In the genomic region with DNA sequence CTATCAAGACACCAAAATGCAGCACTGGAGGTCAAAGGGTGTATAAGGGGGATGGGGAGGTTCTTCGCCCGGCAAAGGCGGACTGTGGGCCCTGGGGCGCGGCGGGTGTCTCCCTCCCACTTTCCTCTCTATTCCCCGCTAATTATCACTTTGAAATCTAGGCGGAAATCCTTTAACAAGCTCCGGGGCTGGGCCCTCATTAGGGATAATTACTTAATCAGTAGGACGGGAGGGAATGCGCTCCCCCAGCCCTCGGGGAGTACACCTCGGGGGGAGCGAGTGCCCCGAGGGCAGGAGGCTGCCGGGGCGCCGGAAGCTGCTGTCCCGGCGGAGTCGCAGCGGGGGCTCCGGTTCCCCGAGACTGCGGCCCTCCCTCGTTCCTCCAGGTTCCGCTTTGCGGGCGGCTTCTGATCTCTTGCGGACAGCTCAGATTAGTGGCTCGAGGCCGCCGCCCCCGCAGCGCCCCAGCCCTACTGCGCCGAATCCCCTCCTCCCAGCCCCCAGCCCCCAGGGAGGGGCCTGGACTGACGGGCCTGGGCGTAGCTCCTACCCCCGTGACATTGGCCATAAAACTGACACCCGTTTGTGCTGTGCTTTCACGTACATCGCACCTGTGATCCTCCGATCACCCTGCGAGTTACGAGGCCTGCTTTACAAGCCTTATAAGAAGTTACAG, we compare ENCODE assay signal across 8 cellular contexts. TPM values are rescaled to one million over a fixed set of nuclear protein-coding genes. Genes with fewer than 3 reads are reported as not detected.
DNase-seq lines count a peak whose midpoint lies in the region; ATAC-seq and TF ChIP-seq lines count a peak whose summit lies in the region.

No MANE protein-coding gene starts in this region.

- no peak overlapping the region for H3T11ph ChIP-seq in H9 (ENCODE audit: low read length)

- H3K23me2 ChIP-seq in H9 (ENCODE audit: insufficient read length, low read depth, low read length, poor library complexity, severe bottlenecking), result peaks cover 5% of the 10 kb centered on the region

- H3K4me1 ChIP-seq in CD4-positive, CD25-positive, alpha-beta regulatory T cell (ENCODE audit: control insufficient read depth, insufficient read depth, low read length, poor library complexity, severe bottlenecking), result peaks cover 14% of the 10 kb centered on the region
- H3K4me1 ChIP-seq in H9 (ENCODE audit: insufficient read depth, low read length) (no peaks in the 10 kb centered on the region), neuronal stem cell (ENCODE audit: control insufficient read depth in 2 of 2, insufficient read depth in 1 of 2, low read depth in 1 of 2, low read length in 2 of 2) (peaks cover 2 to 11% of the 10 kb centered on the region in 2 donors), stomach smooth muscle (ENCODE audit: control insufficient read depth, insufficient read depth, low read length) (peaks cover 4% of the 10 kb centered on the region)

- no CpG with 5 or more reads among the region's 46 CpGs for WGBS in H9 (ENCODE audit: extremely low coverage, insufficient read length, low lambda C conversion rate)
- no CpG with 5 or more reads among the region's 46 CpGs for WGBS in neuronal stem cell (ENCODE audit: extremely low coverage in 2 of 2, insufficient read length in 2 of 2, insufficient replicate concordance in 1 of 2), 2 donors

- no peak overlapping the region for H2AK5ac ChIP-seq in H9 (ENCODE audit: insufficient read length, low read length)
- H2AK5ac ChIP-seq in neuronal stem cell (ENCODE audit: low read depth, low read length), result no peak overlapping the region

- H2AFZ ChIP-seq in H9 (ENCODE audit: low read length) (no peak overlapping the region), neuronal stem cell (ENCODE audit: low read length) (peak overlapping the region; percentile 73)

- H3K4ac ChIP-seq in H9 (ENCODE audit: low read depth, low read length) (no peak overlapping the region), neuronal stem cell (ENCODE audit: low read length) (no peak overlapping the region)

- peak; percentile 63 to 83 (median 71) for DNase-seq in CD4-positive, CD25-positive, alpha-beta regulatory T cell
- peak; percentile 77 for DNase-seq in H9
- peak; percentile 47 for DNase-seq in NOMO-1 treated with DMSO at 0.1 percent for 48 hours (lab: John Stamatoyannopoulos, UW; ENCODE audit: unreplicated experiment)
- DNase-seq in activated T-cell treated with anti-CD3 and anti-CD28 coated beads, Interleukin-2, amount 50 U/mL, for 48 hours, result peak; percentile 85 to 87
- peak; percentile 32 for DNase-seq in fibroblast of villous mesenchyme (ENCODE audit: low read depth)
- peak; percentile 53 for DNase-seq in neuronal stem cell (ENCODE audit: low spot score)
- no peak for DNase-seq in NCI-H128 (lab: John Stamatoyannopoulos, UW; ENCODE audit: unreplicated experiment)

- no peaks in the 10 kb centered on the region for H3K36me3 Mint-ChIP-seq in CD4-positive, CD25-positive, alpha-beta regulatory T cell
- H3K36me3 Mint-ChIP-seq in H9 (ENCODE audit: insufficient read depth in 1 of 3, low read depth in 3 of 3), result no peaks in the 10 kb centered on the region; a peak in 1 of 7 replicates

- H3K79me1 ChIP-seq in H9 (ENCODE audit: insufficient read depth, low read depth, low read length, poor library complexity, severe bottlenecking), result no peaks in the 10 kb centered on the region
- no peaks in the 10 kb centered on the region for H3K79me1 ChIP-seq in neuronal stem cell (ENCODE audit: low read depth, low read length)

- H3K36me3 ChIP-seq in CD4-positive, CD25-positive, alpha-beta regulatory T cell (ENCODE audit: control insufficient read depth, insufficient read depth, low read length), result no peaks in the 10 kb centered on the region
- no peaks in the 10 kb centered on the region for H3K36me3 ChIP-seq in neuronal stem cell (replicated peaks in 1 of 2; ENCODE audit: control insufficient read depth in 2 of 2, insufficient read depth in 2 of 2, low read length in 2 of 2)
- no peaks in the 10 kb centered on the region for H3K36me3 ChIP-seq in stomach smooth muscle (ENCODE audit: control insufficient read depth in 2 of 2, insufficient read depth in 2 of 2, low read length in 2 of 2)

- H3K4me3 Mint-ChIP-seq in CD4-positive, CD25-positive, alpha-beta regulatory T cell, result peak overlapping the region; percentile 84 to 90 (median 84)
- peak overlapping the region; percentile 59 to 72 for H3K4me3 Mint-ChIP-seq in H9

- H3K4me2 ChIP-seq in H9 (ENCODE audit: insufficient read depth, insufficient read length, low read length) (peak overlapping the region; percentile 44), neuronal stem cell (ENCODE audit: insufficient read depth, low read length, poor library complexity, severe bottlenecking) (peak overlapping the region; percentile 67)

- H3K27me3 ChIP-seq in CD4-positive, CD25-positive, alpha-beta regulatory T cell (ENCODE audit: control insufficient read depth, insufficient read depth, low read length), result peaks cover 12% of the 10 kb centered on the region
- H3K27me3 ChIP-seq in H9 (ENCODE audit: insufficient read depth, low read length) (no peaks in the 10 kb centered on the region; the same call in 1 of the 2 replicates), neuronal stem cell (ENCODE audit: control insufficient read depth in 3 of 3, insufficient read depth in 3 of 3, low read depth in 1 of 3, low read length in 3 of 3) (peaks cover 0 to 68% (median 3%) of the 10 kb centered on the region in 3 experiments), stomach smooth muscle (ENCODE audit: control insufficient read depth in 1 of 2, insufficient read depth in 2 of 2, low read length in 2 of 2) (peaks cover 24 to 26% of the 10 kb centered on the region in 2 donors)

- ATAC-seq in CD4-positive, CD25-positive, alpha-beta regulatory T cell (ENCODE audit: low read depth in 2 of 2), result peak; percentile 83 to 93

- no peaks in the 10 kb centered on the region for H3K79me2 ChIP-seq in H9 (ENCODE audit: insufficient read depth, low read length)

- H3K27ac Mint-ChIP-seq in CD4-positive, CD25-positive, alpha-beta regulatory T cell, result peak overlapping the region; percentile 87 to 91 (median 90)
- H3K27ac Mint-ChIP-seq in H9, result peak overlapping the region in 1 of 3 experiments; percentile 40; a peak in 2 of 7 replicates

- no peak overlapping the region for H4K8ac ChIP-seq in H9 (replicated peaks; ENCODE audit: insufficient read length, low read depth, low read length)
- H4K8ac ChIP-seq in neuronal stem cell (ENCODE audit: low read depth, low read length), result no peak overlapping the region

- H3K4me3 ChIP-seq in CD4-positive, CD25-positive, alpha-beta regulatory T cell (ENCODE audit: low read depth, low read length), result peak overlapping the region; percentile 75
- peak overlapping the region; percentile 51 for H3K4me3 ChIP-seq in fibroblast of villous mesenchyme (ENCODE audit: low read depth, low read length)
- peak overlapping the region; percentile 1 to 14 for H3K4me3 ChIP-seq in neuronal stem cell (ENCODE audit: low read length in 2 of 2)
- peak overlapping the region; percentile 52 to 66 for H3K4me3 ChIP-seq in stomach smooth muscle (ENCODE audit: low read length in 2 of 2)

- H3K14ac ChIP-seq in H9 (ENCODE audit: insufficient read depth, low read length) (no peak overlapping the region), neuronal stem cell (ENCODE audit: low read length) (no peak overlapping the region)

- no peak overlapping the region for H3K56ac ChIP-seq in H9 (ENCODE audit: insufficient read length, low read depth, low read length)

- no peak overlapping the region for H2BK20ac ChIP-seq in H9 (ENCODE audit: low read depth, low read length, poor library complexity, severe bottlenecking)

- H3K4me1 Mint-ChIP-seq in CD4-positive, CD25-positive, alpha-beta regulatory T cell, result peaks cover 5 to 23% (median 6%) of the 10 kb centered on the region in 4 donors
- H3K4me1 Mint-ChIP-seq in H9, result peaks cover 14 to 26% of the 10 kb centered on the region in 2 experiments

- no peak overlapping the region for H4K5ac ChIP-seq in H9 (ENCODE audit: insufficient read length, low read depth, low read length)

- peaks cover 0 to 4% (median 0%) of the 10 kb centered on the region in 7 donors for H3K9me3 Mint-ChIP-seq in CD4-positive, CD25-positive, alpha-beta regulatory T cell
- H3K9me3 Mint-ChIP-seq in H9, result peaks cover 0 to 2% of the 10 kb centered on the region in 2 experiments; a peak in 3 of 5 replicates

- H4K20me1 ChIP-seq in H9 (ENCODE audit: control insufficient read depth, insufficient read depth, insufficient read length), result no peaks in the 10 kb centered on the region

- H2BK15ac ChIP-seq in H9 (ENCODE audit: low read depth, low read length) (no peak overlapping the region), neuronal stem cell (ENCODE audit: low read length) (peak overlapping the region; percentile 25)

- TF ChIP-seq CTCF in H9 (conservative IDR thresholded peaks at IDR 0.05) (no peak), fibroblast of villous mesenchyme (IDR thresholded peaks at IDR 0.05; ENCODE audit: insufficient read depth, low read depth, low read length) (no peak)

- H3K9me3 ChIP-seq in CD4-positive, CD25-positive, alpha-beta regulatory T cell (ENCODE audit: control insufficient read depth in 2 of 2, low read length in 2 of 2), result no peaks in the 10 kb centered on the region
- H3K9me3 ChIP-seq in H9 (ENCODE audit: control insufficient read depth, low read depth, low read length), result no peaks in the 10 kb centered on the region
- H3K9me3 ChIP-seq in neuronal stem cell (replicated peaks in 1 of 2; ENCODE audit: control insufficient read depth in 2 of 2, insufficient read depth in 1 of 2, low read depth in 1 of 2, low read length in 2 of 2), result peaks cover 3 to 4% of the 10 kb centered on the region in 2 donors
- peaks cover 0 to 4% of the 10 kb centered on the region in 2 donors for H3K9me3 ChIP-seq in stomach smooth muscle (ENCODE audit: control insufficient read depth in 2 of 2, low read length in 2 of 2)

- peak overlapping the region; percentile 15 for H3K27ac ChIP-seq in CD4-positive, CD25-positive, alpha-beta regulatory T cell (ENCODE audit: insufficient read depth, low read length, poor library complexity, severe bottlenecking)
- H3K27ac ChIP-seq in H9 (ENCODE audit: insufficient read length, low read depth, low read length) (no peak overlapping the region), neuronal stem cell (replicated peaks; ENCODE audit: low read length) (no peak overlapping the region), stomach smooth muscle (ENCODE audit: low read length) (no peak overlapping the region)

- H3K27me3 Mint-ChIP-seq in CD4-positive, CD25-positive, alpha-beta regulatory T cell, result peaks cover 25% of the 10 kb centered on the region
- peaks cover 74% of the 10 kb centered on the region for H3K27me3 Mint-ChIP-seq in H9 (ENCODE audit: low read depth)

- H2BK5ac ChIP-seq in H9 (ENCODE audit: insufficient read length, low read length) (no peak overlapping the region), neuronal stem cell (ENCODE audit: low read length) (peak overlapping the region; percentile 27)

- H3K23ac ChIP-seq in H9 (ENCODE audit: insufficient read length, low read depth, low read length), result no peak overlapping the region
- no peak overlapping the region for H3K23ac ChIP-seq in neuronal stem cell (ENCODE audit: low read depth, low read length, poor library complexity)

- H2BK12ac ChIP-seq in H9 (ENCODE audit: insufficient read length, low read depth, low read length) (no peak overlapping the region), neuronal stem cell (ENCODE audit: low read length) (no peak overlapping the region)

- H3K9ac ChIP-seq in H9 (ENCODE audit: extremely low read depth, insufficient read length, low read length) (no peak overlapping the region), neuronal stem cell (ENCODE audit: low read depth, low read length, poor library complexity) (no peak overlapping the region), stomach smooth muscle (ENCODE audit: low read length in 2 of 2) (peak overlapping the region in 1 of 2 donors; percentile 42)

- H4K91ac ChIP-seq in H9 (ENCODE audit: insufficient read length, low read depth, low read length) (no peak overlapping the region), neuronal stem cell (ENCODE audit: low read depth, low read length, poor library complexity) (no peak overlapping the region)

- H3K18ac ChIP-seq in H9 (ENCODE audit: insufficient read length, low read depth, low read length), result no peak overlapping the region
- peak overlapping the region; percentile 90 for H3K18ac ChIP-seq in neuronal stem cell (ENCODE audit: low read length)

- H2BK120ac ChIP-seq in H9 (ENCODE audit: low read depth, low read length, poor library complexity, severe bottlenecking) (no peak overlapping the region), neuronal stem cell (ENCODE audit: low read depth, low read length) (no peak overlapping the region)

RNA-seq across cellular contexts. Expression of a gene that starts 14.7 kb away (rescaled TPM):
- total RNA-seq in CD4-positive, CD25-positive, alpha-beta regulatory T cell, result not detected
- polyA plus RNA-seq in CD4-positive, CD25-positive, alpha-beta regulatory T cell, result not detected
- total RNA-seq in H9 (2021) (0.15 and 0.20 TPM in 2 replicates), fibroblast of villous mesenchyme (not detected in 2 replicates)
- 0.29 TPM for polyA plus RNA-seq in neuronal stem cell (2013, experiment 1 of 2)
- 0.24 TPM for polyA plus RNA-seq in neuronal stem cell (2013, experiment 2 of 2)

RNA-seq across cellular contexts. Expression of a gene that starts 23.5 kb away (rescaled TPM):
- not detected for total RNA-seq in CD4-positive, CD25-positive, alpha-beta regulatory T cell
- polyA plus RNA-seq in CD4-positive, CD25-positive, alpha-beta regulatory T cell, result under 1 TPM in 2 of 4 donors, not detected in 2; 0.25 to 0.32 TPM
- not detected in 2 replicates for total RNA-seq in H9 (2021)
- total RNA-seq in fibroblast of villous mesenchyme, result not detected in 2 replicates
- polyA plus RNA-seq in neuronal stem cell (2013, experiment 1 of 2), result not detected
- polyA plus RNA-seq in neuronal stem cell (2013, experiment 2 of 2), result not detected

RNA-seq across cellular contexts. Expression of a gene that starts 28.0 kb away (rescaled TPM):
- total RNA-seq in CD4-positive, CD25-positive, alpha-beta regulatory T cell, result not detected
- not detected for polyA plus RNA-seq in CD4-positive, CD25-positive, alpha-beta regulatory T cell
- total RNA-seq in H9 (2021), result not detected in 2 replicates
- total RNA-seq in fibroblast of villous mesenchyme, result not detected in 2 replicates
- polyA plus RNA-seq in neuronal stem cell (2013, experiment 1 of 2), result not detected
- 0.01 TPM for polyA plus RNA-seq in neuronal stem cell (2013, experiment 2 of 2)

RNA-seq across cellular contexts. Expression of a gene that starts 41.5 kb away (rescaled TPM):
- 19.8 TPM for total RNA-seq in CD4-positive, CD25-positive, alpha-beta regulatory T cell
- polyA plus RNA-seq in CD4-positive, CD25-positive, alpha-beta regulatory T cell, result 10 to 100 TPM; 12.9 to 20.7 (median 15.9) TPM
- total RNA-seq in H9 (2021), result 61.9 and 68.2 TPM in 2 replicates
- 15.1 and 17.3 TPM in 2 replicates for total RNA-seq in fibroblast of villous mesenchyme
- 25.0 TPM for polyA plus RNA-seq in neuronal stem cell (2013, experiment 1 of 2)
- polyA plus RNA-seq in neuronal stem cell (2013, experiment 2 of 2), result 24.8 TPM

RNA-seq across cellular contexts. Expression of a gene that starts 47.5 kb away (rescaled TPM):
- total RNA-seq in CD4-positive, CD25-positive, alpha-beta regulatory T cell, result 15.5 TPM
- polyA plus RNA-seq in CD4-positive, CD25-positive, alpha-beta regulatory T cell, result 1 to 10 TPM; 6.8 to 7.8 (median 7.0) TPM
- total RNA-seq in H9 (2021) (58.2 and 60.8 TPM in 2 replicates), fibroblast of villous mesenchyme (9.3 and 14.7 TPM in 2 replicates)
- 54.0 TPM for polyA plus RNA-seq in neuronal stem cell (2013, experiment 1 of 2)
- 54.9 TPM for polyA plus RNA-seq in neuronal stem cell (2013, experiment 2 of 2)

Comparison
In these comparisons a context has a peak if more than half of its experiments do, and no peak if none do; other contexts are left out.
1. H3K4me3 ChIP-seq: peak in every context shown above with its lines; median percentile 75 in CD4-positive, CD25-positive, alpha-beta regulatory T cell; 59 in stomach smooth muscle; 51 in fibroblast of villous mesenchyme; 8 in neuronal stem cell.